Comparison of ENCODE assay signal across 8 cellular contexts in the genomic region with DNA sequence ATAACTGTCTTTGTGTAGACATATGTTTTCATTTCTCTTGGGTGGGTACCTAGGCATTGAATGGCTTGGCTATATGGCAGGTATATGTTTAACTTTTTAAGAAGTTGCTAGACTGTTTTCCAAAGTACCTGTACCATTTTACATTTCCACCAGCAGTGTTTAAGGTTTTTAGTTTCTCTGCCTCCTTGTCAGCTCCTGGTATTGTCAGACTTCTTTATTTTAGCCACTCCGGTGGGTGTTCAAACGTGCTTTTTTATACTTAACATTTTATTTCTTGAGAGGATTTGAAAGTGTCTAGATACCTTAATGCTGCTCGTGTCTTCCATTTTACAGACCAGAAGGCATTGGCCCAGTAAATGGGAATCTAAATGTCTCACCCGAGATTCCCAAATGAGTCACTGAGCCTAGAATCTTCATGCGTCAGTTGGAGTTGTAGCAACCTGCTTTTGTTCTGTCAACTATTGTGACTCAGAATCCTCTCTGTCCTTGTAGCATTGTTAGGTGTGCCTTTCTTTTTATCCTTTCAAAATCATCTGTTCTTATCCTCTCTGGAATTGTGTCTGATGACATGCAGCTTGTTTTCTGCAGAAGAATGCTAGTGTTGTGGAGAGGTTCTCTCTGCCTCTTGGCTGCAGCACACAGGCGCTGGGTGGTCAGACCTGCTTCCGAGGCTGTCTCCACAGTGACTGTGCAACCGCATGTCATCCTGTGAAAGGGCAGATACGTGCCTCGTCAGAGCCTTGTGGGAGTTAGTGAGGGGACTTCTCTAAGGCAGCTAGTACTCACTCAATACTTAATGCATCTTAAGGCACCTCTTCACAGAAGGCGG.
DNase-seq lines count a peak whose midpoint lies in the region; ATAC-seq lines count a peak whose summit lies in the region.

No MANE protein-coding gene starts in this region.

- intact Hi-C loops in posterior cingulate gyrus (cut with DNase I), result no loop called here

- no peak for ATAC-seq in HG02571 (IDR thresholded peaks at IDR 0.05; ENCODE audit: unreplicated experiment)

- DNase-seq in Daoy (ENCODE audit: low read depth) (peak; percentile 92), RKO (ENCODE audit: low spot score) (peak; percentile 77), fibroblast of the conjunctiva (ENCODE audit: low read depth) (peak; percentile 56), posterior cingulate gyrus (peak in 7 of 10 donors; percentile 50 to 88 (median 51)), HUDEP-2 (lab: John Stamatoyannopoulos, UW; ENCODE audit: unreplicated experiment in 76 of 76) (no peak), HuH-7.5 (ENCODE audit: low spot score) (no peak), GOT3 (lab: John Stamatoyannopoulos, UW) (no peak)

Comparison
In these comparisons a context has a peak if more than half of its experiments do, and no peak if none do; other contexts are left out.
1. DNase-seq: peak in Daoy (single experiment), RKO (single experiment), fibroblast of the conjunctiva (single experiment) and posterior cingulate gyrus (7 of 10); none in HUDEP-2 (0 of 76), HuH-7.5 (single experiment) and GOT3 (single experiment).